ENCODE assay signal across 9 cellular contexts in the genomic region with DNA sequence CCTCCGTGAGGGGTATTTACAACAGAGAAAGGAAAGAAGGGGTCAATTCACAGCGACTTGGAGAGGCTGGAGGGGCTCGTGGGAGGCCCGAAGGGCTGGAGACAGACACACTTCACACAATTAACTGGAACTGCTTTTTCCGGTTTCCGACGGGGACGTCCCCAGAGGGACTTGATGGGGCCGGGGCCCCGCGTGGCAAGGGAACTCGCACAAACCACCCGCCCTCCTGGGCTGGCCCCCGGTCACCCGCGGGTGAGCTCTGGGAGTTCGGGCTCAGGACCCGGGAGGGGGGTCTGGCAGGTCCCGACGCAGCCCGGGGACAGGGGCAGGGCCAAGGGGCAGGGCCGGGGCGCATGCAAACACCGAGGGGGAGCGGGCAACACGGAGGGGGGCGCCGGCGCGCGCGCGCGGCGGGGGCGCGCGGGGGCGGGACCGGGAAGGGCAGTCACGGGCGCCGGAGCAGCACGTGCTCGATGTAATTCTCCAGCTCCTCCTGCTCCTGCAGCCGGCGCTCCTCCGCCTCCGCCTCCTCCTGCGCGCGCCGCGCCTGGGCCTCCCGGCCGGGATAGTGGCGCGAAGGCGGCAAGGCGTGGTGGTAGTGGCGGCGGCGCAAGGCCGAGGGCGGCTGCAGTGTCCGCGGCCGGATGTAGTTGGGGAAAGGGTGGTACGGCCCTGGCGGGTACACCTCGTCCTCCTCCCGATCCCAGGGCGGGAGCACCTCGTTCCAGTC. TPM values are rescaled to one million over a fixed set of nuclear protein-coding genes. Genes with fewer than 3 reads are reported as not detected.
A peak's percentile ranks its signal among the peaks of the same experiment; 100 is the strongest.
DNase-seq lines count a peak whose midpoint lies in the region; ATAC-seq and TF ChIP-seq lines count a peak whose summit lies in the region.
"Had no signal": no experiment of that assay in that cellular context is flagged by ENCODE, and none has a peak within 500 bp of the region (broad histone marks: within the 10 kb centered on the region; RNA-seq: fewer than 3 reads in every experiment).

No MANE protein-coding gene starts in this region.

- peak overlapping the region; percentile 36 for H3K4me3 ChIP-seq in HAP-1
- H3K4me3 ChIP-seq in breast epithelium: peak overlapping the region; percentile 27 to 67 (median 43)

- H3K27me3 ChIP-seq in HAP-1 (ENCODE audit: low read depth): peaks cover 31% of the 10 kb centered on the region
- H3K27me3 ChIP-seq in breast epithelium: peaks cover 16 to 53% of the 10 kb centered on the region in 2 donors

- peak; percentile 6 for ATAC-seq in left lobe of liver
- no peak for ATAC-seq in HG03095 (IDR thresholded peaks at IDR 0.05; ENCODE audit: unreplicated experiment)
- no peak for ATAC-seq in HG03175 (IDR thresholded peaks at IDR 0.05; ENCODE audit: unreplicated experiment)

- DNase-seq in CD1c-positive myeloid dendritic cell (ENCODE audit: extremely low spot score) (peak; percentile 53), HAP-1 (ENCODE audit: low spot score in 2 of 2) (peak; percentile 62 to 74), NOMO-1 treated with dmso at 0.1 percent for 144 hours (lab: John Stamatoyannopoulos, UW; ENCODE audit: unreplicated experiment) (peak; percentile 23), breast epithelium (ENCODE audit: low spot score in 2 of 2) (no peak), left lobe of liver (ENCODE audit: low spot score) (no peak), hippocampal formation (lab: John Stamatoyannopoulos, UW) (no peak)

- intact Hi-C loops in breast epithelium (cut with DNase I; ENCODE audit: low total_unique reads): no loop called here

- peaks cover 7% of the 10 kb centered on the region for H3K4me1 ChIP-seq in HAP-1
- H3K4me1 ChIP-seq in breast epithelium: peaks cover 14 to 16% of the 10 kb centered on the region in 2 donors

- in situ Hi-C loops in HAP-1 (cut with MboI; ENCODE audit: low sequenced_read_pairs): no loop called here

- H3K27ac ChIP-seq in breast epithelium: no peak overlapping the region

- TF ChIP-seq CTCF in breast epithelium (IDR thresholded peaks at IDR 0.05): no peak

- H3K9me3 ChIP-seq in HAP-1: no peaks in the 10 kb centered on the region
- no peaks in the 10 kb centered on the region for H3K9me3 ChIP-seq in breast epithelium

- no peak for TF ChIP-seq POLR2A in breast epithelium (IDR thresholded peaks at IDR 0.05)

- H3K36me3 ChIP-seq in HAP-1 (replicated peaks) (no peaks in the 10 kb centered on the region), breast epithelium (no peaks in the 10 kb centered on the region)

RNA-seq across cellular contexts. Expression of a gene that starts 2.7 kb away (rescaled TPM):
- total RNA-seq in breast epithelium: under 1 TPM in 1 of 3 donors, not detected in 2; 0.16 TPM
- total RNA-seq in left lobe of liver: not detected

RNA-seq across cellular contexts. Expression of a gene that starts 8.4 kb away (rescaled TPM):
- 10 to 100 TPM; 29.6 to 55.7 (median 44.6) TPM for total RNA-seq in breast epithelium
- 26.8 TPM for total RNA-seq in left lobe of liver

RNA-seq across cellular contexts. Expression of a gene that starts 17.4 kb away (rescaled TPM):
- total RNA-seq in breast epithelium (not detected), left lobe of liver (not detected)
- total RNA-seq: T-helper 1 cell treated with Interleukin-12 subunit alpha and Interleukin-12 subunit beta and Interleukin-4 antibody, amounts not matched to agents 30 ng/mL and 1 ng/mL, for 36 hours had no signal

RNA-seq across cellular contexts. Expression of a gene that starts 35.8 kb away (rescaled TPM):
- total RNA-seq in breast epithelium (10 to 100 TPM in 1 of 3 donors, 1 to 10 TPM in 2; 6.2 to 24.3 (median 7.4) TPM), left lobe of liver (27.5 TPM)
- total RNA-seq: T-helper 1 cell treated with Interleukin-12 subunit alpha and Interleukin-12 subunit beta and Interleukin-4 antibody, amounts not matched to agents 30 ng/mL and 1 ng/mL, for 36 hours had no signal

RNA-seq across cellular contexts. Expression of a gene that starts 38.1 kb away (rescaled TPM):
- 1 to 10 TPM in 1 of 3 donors, not detected in 2; 2.6 TPM for total RNA-seq in breast epithelium
- total RNA-seq in left lobe of liver: 12.0 TPM
- total RNA-seq: T-helper 1 cell treated with Interleukin-12 subunit alpha and Interleukin-12 subunit beta and Interleukin-4 antibody, amounts not matched to agents 30 ng/mL and 1 ng/mL, for 36 hours had no signal

Comparison
In these comparisons a context has a peak if more than half of its experiments do, and no peak if none do; other contexts are left out.
1. DNase-seq: peak in CD1c-positive myeloid dendritic cell (single experiment), HAP-1 (2 of 2) and NOMO-1 treated with dmso at 0.1 percent for 144 hours (single experiment); none in breast epithelium (0 of 2), left lobe of liver (single experiment) and hippocampal formation (0 of 2).